ENCODE assay signal across 20 cellular contexts in the genomic region with DNA sequence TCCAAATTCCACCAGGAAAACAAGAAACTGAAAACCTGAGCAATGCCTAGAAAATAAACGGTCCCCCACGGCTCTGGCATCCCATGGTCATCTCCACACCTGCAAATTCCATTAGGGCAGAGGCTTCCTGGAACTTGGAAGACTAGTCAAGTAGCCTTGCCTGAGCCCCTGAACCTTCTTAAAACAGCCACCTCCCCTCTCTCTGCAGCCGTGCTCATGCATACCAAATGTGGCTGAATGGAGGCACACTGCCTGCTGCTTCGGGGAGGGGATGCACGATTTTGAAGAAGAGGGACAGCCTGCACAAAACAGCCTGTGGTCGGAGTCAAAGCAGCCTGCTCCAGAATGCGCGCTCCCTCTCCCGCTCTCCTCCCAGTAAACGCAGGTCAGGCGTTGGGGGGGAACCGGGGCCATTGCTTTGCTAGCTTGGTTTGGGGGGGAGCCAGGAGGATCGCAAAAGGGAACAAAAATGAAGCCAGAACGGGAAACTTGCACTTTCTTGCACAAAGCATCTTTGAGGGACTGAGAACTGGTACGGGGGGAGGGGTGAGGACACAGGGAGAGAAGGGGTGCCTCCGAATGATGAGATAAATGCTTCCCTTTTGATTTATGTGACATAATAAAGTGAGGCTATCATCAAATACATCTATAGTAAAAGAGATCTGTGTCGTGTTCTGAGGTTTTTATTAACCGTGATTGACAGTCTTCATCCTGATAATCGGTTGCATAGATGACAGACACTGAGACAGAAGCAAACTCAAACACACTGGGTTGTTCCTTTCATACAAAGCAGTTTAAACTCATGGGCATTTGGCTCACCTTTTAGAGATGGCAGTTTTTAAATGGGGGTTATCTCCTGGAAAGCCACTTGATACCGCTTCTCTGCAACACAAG. TPM values are rescaled to one million over a fixed set of nuclear protein-coding genes. Genes with fewer than 3 reads are reported as not detected.
DNase-seq lines count a peak whose midpoint lies in the region; ATAC-seq, FAIRE-seq and TF ChIP-seq lines count a peak whose summit lies in the region.
"Had no signal": no experiment of that assay in that cellular context is flagged by ENCODE, and none has a peak within 500 bp of the region (broad histone marks: within the 10 kb centered on the region; RNA-seq: fewer than 3 reads in every experiment).

Gene TRPM3 (minus strand): TSS at position 347 of the 894 bp plus-strand sequence. CDS start 267 bp downstream, at position 80.

- H3K4me2 ChIP-seq in astrocyte (ENCODE audit: low read length) = no peak within 1 kb of the TSS

- no peak within 1 kb of the TSS for H3K4me3 ChIP-seq in astrocyte (ENCODE audit: insufficient read depth, low read depth, low read length)
- peak within 1 kb of the TSS; percentile 82 for H3K4me3 ChIP-seq in iPS-18a (ENCODE audit: low read length)
- H3K4me3 ChIP-seq: K562, vagina had no signal

- H3K27me3 ChIP-seq in astrocyte (ENCODE audit: insufficient read depth, low read length) (peaks cover 7% of the 10 kb centered on the region), iPS-18a (ENCODE audit: control insufficient read depth, insufficient read depth, low read length) (no peaks in the 10 kb centered on the region)
- H3K27me3 ChIP-seq: ascending aorta, vagina had no signal

- no peaks in the 10 kb centered on the region for H3K36me3 ChIP-seq in ES-I3 (ENCODE audit: insufficient read depth, low read length)
- H3K36me3 ChIP-seq in astrocyte (ENCODE audit: insufficient read depth, low read length) = no peaks in the 10 kb centered on the region
- no peaks in the 10 kb centered on the region for H3K36me3 ChIP-seq in iPS-18a (ENCODE audit: control insufficient read depth, low read depth, low read length)
- H3K36me3 ChIP-seq: ascending aorta, vagina had no signal

- peaks cover 22% of the 10 kb centered on the region for H3K4me1 ChIP-seq in ES-I3 (ENCODE audit: insufficient read depth, low read length)
- no peaks in the 10 kb centered on the region for H3K4me1 ChIP-seq in astrocyte (ENCODE audit: insufficient read depth, low read length)
- H3K4me1 ChIP-seq in iPS-18a (ENCODE audit: control insufficient read depth, low read depth, low read length) = peaks cover 68% of the 10 kb centered on the region
- H3K4me1 ChIP-seq: ascending aorta had no signal

- H3K9ac ChIP-seq in ES-I3 (ENCODE audit: low read depth, low read length) (peak within 1 kb of the TSS; percentile 61), astrocyte (ENCODE audit: low read length) (no peak within 1 kb of the TSS), iPS-18a (ENCODE audit: low read length) (peak within 1 kb of the TSS; percentile 80)

- peaks cover 37% of the 10 kb centered on the region for H3K27me3 Mint-ChIP-seq in astrocyte (ENCODE audit: low read depth, unreplicated experiment)

- no peaks in the 10 kb centered on the region for H3K9me3 Mint-ChIP-seq in astrocyte (ENCODE audit: unreplicated experiment)
- H3K9me3 Mint-ChIP-seq: activated CD4-positive, alpha-beta memory T cell treated with anti-CD3 and anti-CD28 coated beads, Interleukin-2, amount 10 ng/mL, durations not matched to agents 7 days and 5 days; activated T-helper 2 cell treated with anti-CD3 and anti-CD28 coated beads, Interferon-gamma antibody, Interleukin-2, Interleukin-4, amounts not matched to agents 10 μg/mL and 5 μg/mL and 100 μg/mL, durations not matched to agents 14 hours and 24 hours and 36 hours had no signal

- H3K36me3 Mint-ChIP-seq in astrocyte (ENCODE audit: low read depth, unreplicated experiment) = no peaks in the 10 kb centered on the region

- H3K4me3 Mint-ChIP-seq in astrocyte (ENCODE audit: unreplicated experiment) = peak within 1 kb of the TSS; percentile 64
- H3K4me3 Mint-ChIP-seq: activated CD4-positive, alpha-beta memory T cell treated with anti-CD3 and anti-CD28 coated beads, Interleukin-2, amount 10 ng/mL, durations not matched to agents 7 days and 5 days had no signal

- H2AFZ ChIP-seq in astrocyte (ENCODE audit: low read depth, low read length) = no peak within 1 kb of the TSS

- H3K27ac Mint-ChIP-seq in astrocyte (ENCODE audit: unreplicated experiment) = no peak within 1 kb of the TSS
- H3K27ac Mint-ChIP-seq: activated CD4-positive, alpha-beta memory T cell treated with anti-CD3 and anti-CD28 coated beads, Interleukin-2, amount 10 ng/mL, durations not matched to agents 7 days and 5 days; activated T-helper 2 cell treated with anti-CD3 and anti-CD28 coated beads, Interferon-gamma antibody, Interleukin-2, Interleukin-4, amounts not matched to agents 10 μg/mL and 5 μg/mL and 100 μg/mL, durations not matched to agents 14 hours and 24 hours and 36 hours had no signal

- DNase-seq in astrocyte (ENCODE audit: low read depth) = no peak
- DNase-seq in nucleus accumbens (lab: John Stamatoyannopoulos, UW) = peak in 31 of 56 donors; percentile 2 to 57 (median 17)
- DNase-seq in NCI-H1105 (lab: John Stamatoyannopoulos, UW) = no peak
- no peak for DNase-seq in activated naive CD4-positive, alpha-beta T cell treated with Interleukin-2 at 50 U/mL for 16 hours
- DNase-seq in stimulated activated CD8-positive, alpha-beta memory T cell treated with anti-CD3 and anti-CD28 coated beads, Interleukin-4, amount 100 ng/mL, for 48 hours = no peak
- DNase-seq: activated CD4-positive, alpha-beta memory T cell treated with anti-CD3 and anti-CD28 coated beads, Interleukin-2, amount 10 ng/mL, durations not matched to agents 7 days and 5 days; effector CD8-positive, alpha-beta T cell; NCI-H1436; NCI-H446 treated with DMSO at 0.1 percent for 48 hours; OCI-M1; stimulated activated CD4-positive, alpha-beta T cell treated with anti-CD3 and anti-CD28 coated beads, Interleukin-4, amount 100 ng/mL, for 1 hour had no signal

- no peaks in the 10 kb centered on the region for H3K4me1 Mint-ChIP-seq in astrocyte (ENCODE audit: low read depth, unreplicated experiment)
- H3K4me1 Mint-ChIP-seq: activated CD4-positive, alpha-beta memory T cell treated with anti-CD3 and anti-CD28 coated beads, Interleukin-2, amount 10 ng/mL, durations not matched to agents 7 days and 5 days had no signal

- no peak within 1 kb of the TSS for H3K27ac ChIP-seq in astrocyte (ENCODE audit: low read depth, low read length)
- H3K27ac ChIP-seq in iPS-18a (ENCODE audit: low read length) = peak within 1 kb of the TSS; percentile 89
- H3K27ac ChIP-seq: ascending aorta, vagina had no signal

- ATAC-seq in HG02623 (IDR thresholded peaks at IDR 0.05; ENCODE audit: unreplicated experiment) = no peak
- ATAC-seq: K562, right cardiac atrium had no signal

- H3K9me3 ChIP-seq in ES-I3 (ENCODE audit: control insufficient read depth, insufficient read depth, low read length) (no peaks in the 10 kb centered on the region), astrocyte (ENCODE audit: insufficient read depth, low read depth, low read length) (no peaks in the 10 kb centered on the region), iPS-18a (ENCODE audit: control insufficient read depth, low read depth, low read length) (no peaks in the 10 kb centered on the region)
- H3K9me3 ChIP-seq: ascending aorta, vagina had no signal

- no peaks in the 10 kb centered on the region for H3K79me2 ChIP-seq in astrocyte (ENCODE audit: insufficient read depth, low read length)

- no peak for FAIRE-seq in astrocyte (lab: Jason Lieb, UNC)
- FAIRE-seq: K562, keratinocyte had no signal

- no peaks in the 10 kb centered on the region for H4K20me1 ChIP-seq in astrocyte (ENCODE audit: insufficient read depth, low read length)

- no peak for TF ChIP-seq CTCF in astrocyte (IDR thresholded peaks at IDR 0.05; ENCODE audit: insufficient read depth, low read depth, low read length)

RNA-seq across cellular contexts. Expression of gene TRPM3, which starts in this region (rescaled TPM):
- total RNA-seq in astrocyte = 0.14 and 0.22 TPM in 2 replicates
- total RNA-seq: activated CD4-positive, alpha-beta memory T cell treated with anti-CD3 and anti-CD28 coated beads, Interleukin-2, amount 10 ng/mL, durations not matched to agents 7 days and 5 days; activated T-helper 2 cell treated with anti-CD3 and anti-CD28 coated beads, Interferon-gamma antibody, Interleukin-2, Interleukin-4, amounts not matched to agents 10 μg/mL and 5 μg/mL and 100 μg/mL, durations not matched to agents 14 hours and 24 hours and 36 hours had no signal

Comparison
In these comparisons a context has a peak if more than half of its experiments do, and no peak if none do; other contexts are left out.
1. DNase-seq: peak in nucleus accumbens (31 of 56); none in astrocyte (single experiment), NCI-H1105 (single experiment), activated naive CD4-positive, alpha-beta T cell treated with Interleukin-2 at 50 U/mL for 16 hours (single experiment) and stimulated activated CD8-positive, alpha-beta memory T cell treated with anti-CD3 and anti-CD28 coated beads, Interleukin-4, amount 100 ng/mL, for 48 hours (single experiment).